8 cellular contexts compared by ENCODE assay signal in the genomic region with DNA sequence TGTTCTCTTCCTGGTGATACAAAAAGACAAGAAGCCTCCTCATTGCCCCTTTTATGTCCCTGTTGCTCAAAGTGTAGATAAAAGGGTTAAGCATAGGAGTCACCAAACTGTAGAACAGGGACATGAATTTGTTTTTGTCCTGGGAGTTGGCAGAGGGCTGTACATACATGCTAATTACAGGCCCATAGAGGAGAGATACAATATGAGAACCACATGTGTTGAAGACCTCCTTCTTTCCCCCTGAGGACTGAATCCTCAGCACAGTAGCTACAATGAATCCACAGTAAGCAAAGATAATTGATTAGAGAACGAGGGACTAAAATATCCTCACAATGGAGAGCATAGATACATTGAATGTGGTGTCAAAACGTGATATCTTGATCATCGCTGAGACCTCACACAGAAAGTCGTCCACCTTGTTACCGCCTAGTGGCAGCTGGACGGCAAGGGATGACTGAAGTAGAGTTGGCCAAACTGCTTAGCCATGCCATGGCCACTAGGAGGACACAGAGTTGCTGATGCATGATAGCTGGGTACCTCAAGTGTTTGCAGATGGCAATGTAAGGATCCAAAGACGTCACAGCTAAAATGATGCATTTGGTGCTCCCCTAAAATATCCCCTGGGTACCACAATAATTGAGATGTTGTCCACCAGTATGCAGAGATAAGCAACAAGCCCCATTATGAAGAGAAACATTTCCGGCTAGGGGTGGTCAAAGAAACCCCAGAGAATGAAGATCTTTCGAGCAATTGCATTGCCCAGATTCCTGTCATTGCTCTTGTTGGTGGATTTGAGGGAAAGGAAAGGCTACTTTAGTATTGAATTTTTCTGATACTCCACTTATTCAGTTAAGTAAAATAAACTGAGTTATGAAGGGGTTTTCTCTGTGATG. TPM values are rescaled to one million over a fixed set of nuclear protein-coding genes. Genes with fewer than 3 reads are reported as not detected.
DNase-seq lines count a peak whose midpoint lies in the region; ATAC-seq, FAIRE-seq and TF ChIP-seq lines count a peak whose summit lies in the region.

No MANE protein-coding gene starts in this region.

- TF ChIP-seq CTCF in A549 (IDR thresholded peaks at IDR 0.05) (peak; percentile 33), GM12874 (IDR thresholded peaks at IDR 0.05; ENCODE audit: insufficient read depth, low read depth, low read length) (peak; percentile 77), LNCaP clone FGC (IDR thresholded peaks at IDR 0.05; ENCODE audit: control insufficient read depth, extremely low read depth, insufficient read depth) (peak; percentile 81), coronary artery (IDR thresholded peaks at IDR 0.05) (no peak), sigmoid colon (IDR thresholded peaks at IDR 0.05) (no peak)

- H3K27ac ChIP-seq in A549 (no peak overlapping the region), coronary artery (no peak overlapping the region), sigmoid colon (no peak overlapping the region)

- H3K4me2 ChIP-seq in A549, result no peak overlapping the region

- TF ChIP-seq EP300 in A549 (IDR thresholded peaks at IDR 0.05) (no peak), sigmoid colon (IDR thresholded peaks at IDR 0.05) (no peak)

- FAIRE-seq in A549 (lab: Jason Lieb, UNC), result no peak

- TF ChIP-seq RAD21 in A549 (conservative IDR thresholded peaks at IDR 0.05 in 1 of 2, IDR thresholded peaks at IDR 0.05 in 1 of 2), result peak in 1 of 2 experiments; percentile 38; a peak in 2 of 5 replicates

- TF ChIP-seq POLR2A in A549 (IDR thresholded peaks at IDR 0.05; ENCODE audit: low read length) (no peak), sigmoid colon (IDR thresholded peaks at IDR 0.05) (no peak)

- DNase-seq in A549 (ENCODE audit: low read depth in 1 of 2, low spot score in 1 of 2), result peak; percentile 36 to 65
- DNase-seq in LNCaP clone FGC (ENCODE audit: low read depth), result peak; percentile 13
- DNase-seq in adipocyte (ENCODE audit: low read depth), result peak; percentile 15
- peak; percentile 46 for DNase-seq in left lobe of liver (ENCODE audit: low spot score)
- no peak for DNase-seq in coronary artery (ENCODE audit: low spot score)
- no peak for DNase-seq in sigmoid colon

- H3K4me1 ChIP-seq in A549, result no peaks in the 10 kb centered on the region
- H3K4me1 ChIP-seq in adipocyte (ENCODE audit: control insufficient read depth, insufficient read depth, low read length), result no peaks in the 10 kb centered on the region
- H3K4me1 ChIP-seq in sigmoid colon, result no peaks in the 10 kb centered on the region

- H3K9me3 ChIP-seq in A549 (no peaks in the 10 kb centered on the region), adipocyte (ENCODE audit: control insufficient read depth, low read length) (no peaks in the 10 kb centered on the region), sigmoid colon (no peaks in the 10 kb centered on the region)

- H3K36me3 ChIP-seq in adipocyte (ENCODE audit: control insufficient read depth, insufficient read depth, low read length, severe bottlenecking) (no peaks in the 10 kb centered on the region), sigmoid colon (no peaks in the 10 kb centered on the region)

- CTCF ChIA-PET in A549 (lab: Yijun Ruan, JAX), result interaction anchor here (0.7 to 1.7 kb wide), 3 partner anchors 35 to 546 kb away, joined by 3 read pairs; no protein-coding TSS in a partner anchor

- H3K9ac ChIP-seq in adipocyte (ENCODE audit: low read length), result no peak overlapping the region

- H3K4me3 ChIP-seq in A549, result no peak overlapping the region
- H3K4me3 ChIP-seq in LNCaP clone FGC (ENCODE audit: low read depth, low read length), result no peak overlapping the region
- H3K4me3 ChIP-seq in adipocyte (ENCODE audit: low read length), result no peak overlapping the region
- no peak overlapping the region for H3K4me3 ChIP-seq in coronary artery
- no peak overlapping the region for H3K4me3 ChIP-seq in sigmoid colon

- H3K27me3 ChIP-seq in adipocyte (replicated peaks; ENCODE audit: control insufficient read depth, insufficient read depth, low read length) (no peaks in the 10 kb centered on the region), sigmoid colon (no peaks in the 10 kb centered on the region)

- POLR2A ChIA-PET in A549 (lab: Yijun Ruan, JAX), result no interaction called here

- intact Hi-C loops in sigmoid colon (cut with DNase I), result no loop called here

- 12% methylated on average over 9 of the region's 9 CpGs for WGBS in A549 (ENCODE audit: missing lambda C conversion rate)
- 31 to 35% methylated on average over 9 of the region's 9 CpGs for WGBS in sigmoid colon, 2 donors

- ATAC-seq in A549 (peak; percentile 93 to 97), left lobe of liver (peak; percentile 97), GM19035 (IDR thresholded peaks at IDR 0.05; ENCODE audit: unreplicated experiment) (no peak)

TF ChIP-seq in A549, 52 proteins besides CTCF, POLR2A, EP300 and RAD21 (continues in another document):
- TF ChIP-seq TFCP2L1 (CRISPR knock-in tag; IDR thresholded peaks at IDR 0.05), result no peak
- no peak for TF ChIP-seq HOXB13 (CRISPR knock-in tag; IDR thresholded peaks at IDR 0.05; ENCODE audit: low read depth)
- no peak for TF ChIP-seq EHF (CRISPR knock-in tag; IDR thresholded peaks at IDR 0.05)
- TF ChIP-seq MAZ (IDR thresholded peaks at IDR 0.05; ENCODE audit: borderline replicate concordance, low read depth, low read length), result no peak
- TF ChIP-seq ZSCAN20 (CRISPR knock-in tag; IDR thresholded peaks at IDR 0.05), result no peak
- TF ChIP-seq, protein P1, sequence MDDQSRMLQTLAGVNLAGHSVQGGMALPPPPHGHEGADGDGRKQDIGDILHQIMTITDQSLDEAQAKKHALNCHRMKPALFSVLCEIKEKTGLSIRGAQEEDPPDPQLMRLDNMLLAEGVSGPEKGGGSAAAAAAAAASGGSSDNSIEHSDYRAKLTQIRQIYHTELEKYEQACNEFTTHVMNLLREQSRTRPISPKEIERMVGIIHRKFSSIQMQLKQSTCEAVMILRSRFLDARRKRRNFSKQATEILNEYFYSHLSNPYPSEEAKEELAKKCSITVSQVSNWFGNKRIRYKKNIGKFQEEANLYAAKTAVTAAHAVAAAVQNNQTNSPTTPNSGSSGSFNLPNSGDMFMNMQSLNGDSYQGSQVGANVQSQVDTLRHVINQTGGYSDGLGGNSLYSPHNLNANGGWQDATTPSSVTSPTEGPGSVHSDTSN (IDR thresholded peaks at IDR 0.05), result no peak
- TF ChIP-seq FOSB (CRISPR knock-in tag; IDR thresholded peaks at IDR 0.05), result no peak
- no peak for TF ChIP-seq CHD4 (IDR thresholded peaks at IDR 0.05; ENCODE audit: borderline replicate concordance)
- no peak for TF ChIP-seq MYC (IDR thresholded peaks at IDR 0.05; ENCODE audit: borderline replicate concordance, low read length)
- TF ChIP-seq POLR2AphosphoS2 (conservative IDR thresholded peaks at IDR 0.05; ENCODE audit: low read length), result no peak
- TF ChIP-seq, protein P2, sequence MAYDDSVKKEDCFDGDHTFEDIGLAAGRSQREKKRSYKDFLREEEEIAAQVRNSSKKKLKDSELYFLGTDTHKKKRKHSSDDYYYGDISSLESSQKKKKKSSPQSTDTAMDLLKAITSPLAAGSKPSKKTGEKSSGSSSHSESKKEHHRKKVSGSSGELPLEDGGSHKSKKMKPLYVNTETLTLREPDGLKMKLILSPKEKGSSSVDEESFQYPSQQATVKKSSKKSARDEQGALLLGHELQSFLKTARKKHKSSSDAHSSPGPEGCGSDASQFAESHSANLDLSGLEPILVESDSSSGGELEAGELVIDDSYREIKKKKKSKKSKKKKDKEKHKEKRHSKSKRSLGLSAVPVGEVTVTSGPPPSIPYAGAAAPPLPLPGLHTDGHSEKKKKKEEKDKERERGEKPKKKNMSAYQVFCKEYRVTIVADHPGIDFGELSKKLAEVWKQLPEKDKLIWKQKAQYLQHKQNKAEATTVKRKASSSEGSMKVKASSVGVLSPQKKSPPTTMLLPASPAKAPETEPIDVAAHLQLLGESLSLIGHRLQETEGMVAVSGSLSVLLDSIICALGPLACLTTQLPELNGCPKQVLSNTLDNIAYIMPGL (CRISPR knock-in tag; IDR thresholded peaks at IDR 0.05; ENCODE audit: borderline replicate concordance), result no peak
- TF ChIP-seq ESRRA (IDR thresholded peaks at IDR 0.05; ENCODE audit: borderline replicate concordance, low read length), result no peak
- TF ChIP-seq FOXS1 (CRISPR knock-in tag; IDR thresholded peaks at IDR 0.05), result no peak
- TF ChIP-seq ZNF302 (CRISPR knock-in tag; IDR thresholded peaks at IDR 0.05), result no peak
- TF ChIP-seq RNF2 (IDR thresholded peaks at IDR 0.05; ENCODE audit: borderline replicate concordance, low read depth), result no peak

RNA-seq across cellular contexts. Expression of a gene that starts 15.0 kb away (rescaled TPM):
- polyA plus RNA-seq in A549 (2011; rRNA removed) (not detected in 2 replicates), A549 (2017; fragmentation: RNase III; extraction: RNeasy Plus Mini Kit Qiagen cat#74134 plus additional on column Dnase treatment) (not detected in 3 replicates), sigmoid colon (not detected)
- polyA plus RNA-seq in A549 (2012; cell fraction: cytosol; rRNA removed), result not detected in 2 replicates
- not detected in 2 replicates for polyA plus RNA-seq in A549 (2012; cell fraction: nucleus; rRNA removed)
- polyA minus RNA-seq in A549 (2011; rRNA and poly(A)+ RNA removed), result not detected in 2 replicates
- total RNA-seq in left lobe of liver (not detected), sigmoid colon (not detected)

RNA-seq across cellular contexts. Expression of a gene that starts 27.1 kb away (rescaled TPM):
- not detected in 2 replicates for polyA plus RNA-seq in A549 (2011; rRNA removed)
- polyA plus RNA-seq in A549 (2012; cell fraction: cytosol; rRNA removed), result not detected in 2 replicates
- polyA plus RNA-seq in A549 (2012; cell fraction: nucleus; rRNA removed), result not detected in 2 replicates
- not detected in 3 replicates for polyA plus RNA-seq in A549 (2017; fragmentation: RNase III; extraction: RNeasy Plus Mini Kit Qiagen cat#74134 plus additional on column Dnase treatment)
- not detected in 2 replicates for polyA minus RNA-seq in A549 (2011; rRNA and poly(A)+ RNA removed)
- not detected for total RNA-seq in left lobe of liver
- total RNA-seq in sigmoid colon, result not detected
- polyA plus RNA-seq in sigmoid colon, result not detected

RNA-seq across cellular contexts. Expression of a gene that starts 27.2 kb away (rescaled TPM):
- polyA plus RNA-seq in A549 (2011; rRNA removed), result not detected in 2 replicates
- polyA plus RNA-seq in A549 (2012; cell fraction: cytosol; rRNA removed), result not detected in 2 replicates
- polyA plus RNA-seq in A549 (2012; cell fraction: nucleus; rRNA removed), result not detected in 2 replicates
- not detected in 3 replicates for polyA plus RNA-seq in A549 (2017; fragmentation: RNase III; extraction: RNeasy Plus Mini Kit Qiagen cat#74134 plus additional on column Dnase treatment)
- polyA minus RNA-seq in A549 (2011; rRNA and poly(A)+ RNA removed), result 0.58 TPM in 1 of 2 replicates, not detected in the other
- total RNA-seq in left lobe of liver, result not detected
- total RNA-seq in sigmoid colon, result not detected
- polyA plus RNA-seq in sigmoid colon, result not detected

RNA-seq across cellular contexts. Expression of a gene that starts 35.8 kb away (rescaled TPM):
- polyA plus RNA-seq in A549 (2011; rRNA removed), result not detected in 2 replicates
- not detected in 2 replicates for polyA plus RNA-seq in A549 (2012; cell fraction: cytosol; rRNA removed)
- polyA plus RNA-seq in A549 (2012; cell fraction: nucleus; rRNA removed), result not detected in 2 replicates
- polyA plus RNA-seq in A549 (2017; fragmentation: RNase III; extraction: RNeasy Plus Mini Kit Qiagen cat#74134 plus additional on column Dnase treatment), result not detected in 3 replicates
- 0.41 TPM in 1 of 2 replicates, not detected in the other for polyA minus RNA-seq in A549 (2011; rRNA and poly(A)+ RNA removed)
- total RNA-seq in left lobe of liver, result not detected
- not detected for total RNA-seq in sigmoid colon
- not detected for polyA plus RNA-seq in sigmoid colon

Comparison
In these comparisons a context has a peak if more than half of its experiments do, and no peak if none do; other contexts are left out.
1. DNase-seq: peak in A549 (2 of 2), LNCaP clone FGC (single experiment), adipocyte (single experiment) and left lobe of liver (single experiment); none in coronary artery (single experiment) and sigmoid colon (single experiment).
2. CTCF ChIP-seq: peak in A549 (single experiment), GM12874 (single experiment) and LNCaP clone FGC (single experiment); none in coronary artery (single experiment) and sigmoid colon (0 of 4).